In the genomic region with DNA sequence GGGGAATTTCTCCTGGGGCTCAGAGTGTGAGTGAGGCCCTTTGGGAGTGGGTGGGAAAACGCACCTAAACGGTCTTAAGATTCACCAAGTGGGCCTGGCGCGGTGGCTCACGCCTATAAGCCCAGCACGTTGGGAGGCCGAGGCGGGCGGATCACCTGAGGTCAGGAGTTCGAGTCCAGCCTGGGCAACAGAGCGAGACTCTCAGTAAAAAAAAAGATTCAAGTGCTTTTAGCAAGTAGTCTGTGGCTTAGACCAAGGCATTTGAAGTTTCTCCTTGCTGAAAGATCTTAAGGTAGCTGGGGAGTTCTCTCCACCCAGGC, we compare ENCODE assay signal across 9 cellular contexts. TPM values are rescaled to one million over a fixed set of nuclear protein-coding genes. Genes with fewer than 3 reads are reported as not detected.
DNase-seq lines count a peak whose midpoint lies in the region; ATAC-seq and TF ChIP-seq lines count a peak whose summit lies in the region.
"Had no signal": no experiment of that assay in that cellular context is flagged by ENCODE, and none has a peak within 500 bp of the region (broad histone marks: within the 10 kb centered on the region; RNA-seq: fewer than 3 reads in every experiment).

No MANE protein-coding gene starts in this region.

- CTCF ChIA-PET in BJ (lab: Yijun Ruan, JAX) = interaction anchor here (1.3 to 4.1 kb wide), 3 partner anchors 8 to 45 kb away, joined by 3 to 15 read pairs (median 4); a partner anchor contains a TSS

- no peaks in the 10 kb centered on the region for H3K9me3 Mint-ChIP-seq in nephron

- H3K36me3 ChIP-seq in BJ (ENCODE audit: control insufficient read depth, insufficient read depth, low read length) = peaks cover 25% of the 10 kb centered on the region
- peaks cover 15 to 49% of the 10 kb centered on the region in 2 donors for H3K36me3 ChIP-seq in duodenal mucosa (ENCODE audit: control insufficient read depth in 1 of 2, insufficient read depth in 2 of 2, low read length in 2 of 2)

- ATAC-seq in GM21723 (IDR thresholded peaks at IDR 0.05; ENCODE audit: unreplicated experiment) (no peak), GM21825 (IDR thresholded peaks at IDR 0.05; ENCODE audit: unreplicated experiment) (no peak), HG03457 (IDR thresholded peaks at IDR 0.05; ENCODE audit: unreplicated experiment) (no peak)

- DNase-seq in BJ (ENCODE audit: low read depth) = no peak
- DNase-seq in NB4 (ENCODE audit: low read depth) = no peak
- DNase-seq in mesenteric fat pad (ENCODE audit: low spot score) = no peak
- DNase-seq: NCI-H2171 treated with DMSO at 0.1 percent for 48 hours had no signal

- no peaks in the 10 kb centered on the region for H3K27me3 ChIP-seq in BJ (ENCODE audit: control insufficient read depth, insufficient read depth, low read length)
- H3K27me3 ChIP-seq in duodenal mucosa (ENCODE audit: control insufficient read depth in 1 of 2, insufficient read depth in 2 of 2, low read length in 2 of 2) = no peaks in the 10 kb centered on the region

- H3K4me1 Mint-ChIP-seq in nephron = peaks cover 25% of the 10 kb centered on the region

- H3K27me3 Mint-ChIP-seq in nephron (ENCODE audit: low read depth) = no peaks in the 10 kb centered on the region

- peak overlapping the region; percentile 83 to 99 for H3K9ac ChIP-seq in duodenal mucosa (ENCODE audit: low read depth in 1 of 2, low read length in 2 of 2)

- H3K4me3 Mint-ChIP-seq in nephron = peak overlapping the region; percentile 91 to 93 (median 93)

- no peak for TF ChIP-seq CTCF in BJ (IDR thresholded peaks at IDR 0.05; ENCODE audit: insufficient read depth, low read depth, low read length)
- TF ChIP-seq CTCF in NB4 (IDR thresholded peaks at IDR 0.05; ENCODE audit: low read depth, low read length) = no peak
- TF ChIP-seq CTCF in nephron (IDR thresholded peaks at IDR 0.05; ENCODE audit: unreplicated experiment in 3 of 3) = no peak

- peaks cover 21% of the 10 kb centered on the region in 2 donors for H3K4me1 ChIP-seq in duodenal mucosa (ENCODE audit: control insufficient read depth in 1 of 2, insufficient read depth in 2 of 2, low read length in 2 of 2)

- POLR2A ChIA-PET in BJ (lab: Charles Lee) = interaction anchor here (0.9 kb wide), 1 partner anchor 46 kb away, joined by 3 read pairs; a partner anchor contains a TSS

- no peak for TF ChIP-seq POLR2A in NB4 (IDR thresholded peaks at IDR 0.05; ENCODE audit: extremely low read depth, insufficient read length)

- H3K9me3 ChIP-seq in duodenal mucosa (ENCODE audit: control insufficient read depth in 1 of 2, low read length in 2 of 2) = no peaks in the 10 kb centered on the region

- peaks cover 42% of the 10 kb centered on the region for H3K36me3 Mint-ChIP-seq in nephron (ENCODE audit: low read depth)

- H3K4me3 ChIP-seq in BJ (ENCODE audit: low read depth, low read length) = peak overlapping the region; percentile 86
- peak overlapping the region; percentile 69 for H3K4me3 ChIP-seq in NB4 (ENCODE audit: low read depth, low read length)
- H3K4me3 ChIP-seq in duodenal mucosa (ENCODE audit: low read depth in 1 of 2, low read length in 2 of 2) = peak overlapping the region; percentile 90 to 98

- peak overlapping the region; percentile 68 for H3K27ac ChIP-seq in duodenal mucosa (ENCODE audit: low read depth, low read length)

- peak overlapping the region; percentile 91 to 96 (median 96) for H3K27ac Mint-ChIP-seq in nephron

RNA-seq across cellular contexts. Expression of a gene that starts 1.4 kb away (rescaled TPM):
- polyA plus RNA-seq in BJ (2011; rRNA removed) = 3,104 and 3,306 TPM in 2 replicates
- polyA minus RNA-seq in BJ (2011; rRNA and poly(A)+ RNA removed) = 280 and 513 TPM in 2 replicates
- total RNA-seq in mesenteric fat pad = 1,343 TPM

RNA-seq across cellular contexts. Expression of a gene that starts 11.3 kb away (rescaled TPM):
- 0.16 and 0.22 TPM in 2 replicates for polyA plus RNA-seq in BJ (2011; rRNA removed)
- not detected in 2 replicates for polyA minus RNA-seq in BJ (2011; rRNA and poly(A)+ RNA removed)
- total RNA-seq in mesenteric fat pad = 0.19 TPM

RNA-seq across cellular contexts. Expression of a gene that starts 23.5 kb away (rescaled TPM):
- 25.9 and 45.9 TPM in 2 replicates for polyA plus RNA-seq in BJ (2011; rRNA removed)
- polyA minus RNA-seq in BJ (2011; rRNA and poly(A)+ RNA removed) = 23.5 and 34.4 TPM in 2 replicates
- 78.0 TPM for total RNA-seq in mesenteric fat pad

RNA-seq across cellular contexts. Expression of a gene that starts 30.4 kb away (rescaled TPM):
- polyA plus RNA-seq in BJ (2011; rRNA removed) = 0.26 TPM in 1 of 2 replicates, not detected in the other
- not detected in 2 replicates for polyA minus RNA-seq in BJ (2011; rRNA and poly(A)+ RNA removed)
- total RNA-seq in mesenteric fat pad = not detected

RNA-seq across cellular contexts. Expression of a gene that starts 31.6 kb away (rescaled TPM):
- 18.0 and 25.7 TPM in 2 replicates for polyA plus RNA-seq in BJ (2011; rRNA removed)
- polyA minus RNA-seq in BJ (2011; rRNA and poly(A)+ RNA removed) = 13.2 and 16.0 TPM in 2 replicates
- 26.1 TPM for total RNA-seq in mesenteric fat pad
